ENCODE assay signal across 8 cellular contexts in genomic region chr10:84375011-84375410, GRCh38. TPM values are rescaled to one million over a fixed set of nuclear protein-coding genes. Genes with fewer than 3 reads are reported as not detected.
DNase-seq lines count a peak whose midpoint lies in the region; ATAC-seq and TF ChIP-seq lines count a peak whose summit lies in the region.

No MANE protein-coding gene starts in this region.

- H3K4me2 ChIP-seq in smooth muscle cell = no peak overlapping the region

- H3K27me3 ChIP-seq in smooth muscle cell (ENCODE audit: low read depth) = no peaks in the 10 kb centered on the region
- no peaks in the 10 kb centered on the region for H3K27me3 ChIP-seq in MG63

- H3K4me3 Mint-ChIP-seq in activated T-cell treated with anti-CD3 and anti-CD28 coated beads, Interleukin-2, amount 50 U/mL, for 4 hours = no peak overlapping the region

- CTCF ChIA-PET in HEK293 (lab: Yijun Ruan, JAX) = interaction anchor here (0.6 to 5.7 kb wide), 24 partner anchors 9 to 174 kb away, joined by 3 to 88 read pairs (median 4); no protein-coding TSS in a partner anchor

- H3K4me3 ChIP-seq in HEK293 (ENCODE audit: low read depth, low read length) = no peak overlapping the region
- H3K4me3 ChIP-seq in smooth muscle cell = no peak overlapping the region
- H3K4me3 ChIP-seq in MG63 = no peak overlapping the region

- H3K9me3 ChIP-seq in HEK293 (ENCODE audit: control insufficient read depth, insufficient read depth, low read depth, low read length) (no peaks in the 10 kb centered on the region), smooth muscle cell (replicated peaks; ENCODE audit: low read depth) (no peaks in the 10 kb centered on the region), MG63 (no peaks in the 10 kb centered on the region)

- H2AFZ ChIP-seq in smooth muscle cell (ENCODE audit: low read depth) = no peak overlapping the region

- no peaks in the 10 kb centered on the region for H3F3A ChIP-seq in smooth muscle cell (ENCODE audit: low read depth)

- peaks cover 44% of the 10 kb centered on the region for H3K79me2 ChIP-seq in smooth muscle cell (ENCODE audit: low read depth)

- peak in 1 of 2 donors; percentile 61 for ATAC-seq in activated T-cell treated with anti-CD3 and anti-CD28 coated beads, Interleukin-2, amount 50 U/mL, for 4 hours
- ATAC-seq in left ventricle myocardium superior = peak; percentile 38

- H3K36me3 ChIP-seq in HEK293 (ENCODE audit: control insufficient read depth in 2 of 2, insufficient read depth in 1 of 2, low read length in 2 of 2) = peaks cover 9 to 32% of the 10 kb centered on the region in 2 experiments; a peak in 2 of 3 replicates
- H3K36me3 ChIP-seq in smooth muscle cell (ENCODE audit: low read depth) = peaks cover 7% of the 10 kb centered on the region
- peaks cover 29% of the 10 kb centered on the region for H3K36me3 ChIP-seq in MG63

- peaks cover 41% of the 10 kb centered on the region for H3K4me1 Mint-ChIP-seq in activated T-cell treated with anti-CD3 and anti-CD28 coated beads, Interleukin-2, amount 50 U/mL, for 4 hours (ENCODE audit: low read depth)

- H3K9ac ChIP-seq in smooth muscle cell (ENCODE audit: low read depth) = no peak overlapping the region

- H3K27me3 Mint-ChIP-seq in activated T-cell treated with anti-CD3 and anti-CD28 coated beads, Interleukin-2, amount 50 U/mL, for 4 hours (ENCODE audit: low read depth) = no peaks in the 10 kb centered on the region

- POLR2A ChIA-PET in HEK293 (lab: Yijun Ruan, JAX) = no interaction called here

- H3K36me3 Mint-ChIP-seq in activated T-cell treated with anti-CD3 and anti-CD28 coated beads, Interleukin-2, amount 50 U/mL, for 4 hours (ENCODE audit: insufficient read depth) = peaks cover 26% of the 10 kb centered on the region

- TF ChIP-seq CTCF in HEK293 (tag by site-specific recombination; IDR thresholded peaks at IDR 0.05) (peak; percentile 39; the same call in 1 of the 2 replicates), smooth muscle cell (IDR thresholded peaks at IDR 0.05; ENCODE audit: borderline replicate concordance, insufficient read depth, poor library complexity, severe bottlenecking) (peak; percentile 64)

- DNase-seq in stimulated activated CD8-positive, alpha-beta memory T cell treated with anti-CD3 and anti-CD28 coated beads, Interleukin-12 subunit alpha, Interleukin-12 subunit beta, amount 100 ng/mL, for 1 hour (ENCODE audit: low read depth) = peak; percentile 15
- no peak for DNase-seq in stimulated activated CD8-positive, alpha-beta memory T cell treated with anti-CD3 and anti-CD28 coated beads, Interleukin-4, amount 100 ng/mL, for 48 hours
- peak; percentile 14 for DNase-seq in NCI-H2196 treated with DMSO at 0.1 percent for 48 hours (lab: John Stamatoyannopoulos, UW; ENCODE audit: unreplicated experiment)
- DNase-seq in activated T-cell treated with anti-CD3 and anti-CD28 coated beads, Interleukin-2, amount 50 U/mL, for 4 hours = peak; percentile 20
- no peak for DNase-seq in left ventricle myocardium superior
- no peak for DNase-seq in smooth muscle cell (lab: John Stamatoyannopoulos, UW; ENCODE audit: unreplicated experiment)
- no peak for DNase-seq in MG63

- H4K20me1 ChIP-seq in smooth muscle cell (ENCODE audit: low read depth) = peaks cover 78% of the 10 kb centered on the region

- H3K9me3 Mint-ChIP-seq in activated T-cell treated with anti-CD3 and anti-CD28 coated beads, Interleukin-2, amount 50 U/mL, for 4 hours = no peaks in the 10 kb centered on the region

- intact Hi-C loops in left ventricle myocardium superior (cut with micrococcal nuclease) = loop anchor here (2.0 kb wide), 1 partner anchor 162 kb away; no protein-coding TSS in a partner anchor

- H3K27ac ChIP-seq in HEK293 (ENCODE audit: extremely low read depth, low read depth, low read length) (no peak overlapping the region), smooth muscle cell (ENCODE audit: low read depth) (no peak overlapping the region)

- no peaks in the 10 kb centered on the region for H3K4me1 ChIP-seq in HEK293 (ENCODE audit: control insufficient read depth, insufficient read depth, low read length)
- no peaks in the 10 kb centered on the region for H3K4me1 ChIP-seq in smooth muscle cell (ENCODE audit: low read depth)

TF ChIP-seq in HEK293, 187 proteins besides CTCF, POLR2A, EP300 and RAD21:
- TF ChIP-seq ZNF654 (tag by site-specific recombination; IDR thresholded peaks at IDR 0.05; ENCODE audit: low read depth) (peak; percentile 80), ZEB2 (tag by site-specific recombination; IDR thresholded peaks at IDR 0.05) (0 out of 2 replicates have a peak, but pooled peaks have one; percentile 23), ZNF776 (tag by site-specific recombination; IDR thresholded peaks at IDR 0.05; ENCODE audit: borderline replicate concordance) (no peak), ZNF214 (tag by site-specific recombination; IDR thresholded peaks at IDR 0.05; ENCODE audit: borderline replicate concordance) (no peak), GFI1B (tag by site-specific recombination; IDR thresholded peaks at IDR 0.05) (no peak), ZNF701 (tag by site-specific recombination; IDR thresholded peaks at IDR 0.05) (no peak), ZNF843 (tag by site-specific recombination; IDR thresholded peaks at IDR 0.05) (no peak), ZNF670 (tag by site-specific recombination; IDR thresholded peaks at IDR 0.05; ENCODE audit: low read depth) (no peak), ZFP37 (tag by site-specific recombination; IDR thresholded peaks at IDR 0.05) (no peak)
- TF ChIP-seq, protein P1, sequence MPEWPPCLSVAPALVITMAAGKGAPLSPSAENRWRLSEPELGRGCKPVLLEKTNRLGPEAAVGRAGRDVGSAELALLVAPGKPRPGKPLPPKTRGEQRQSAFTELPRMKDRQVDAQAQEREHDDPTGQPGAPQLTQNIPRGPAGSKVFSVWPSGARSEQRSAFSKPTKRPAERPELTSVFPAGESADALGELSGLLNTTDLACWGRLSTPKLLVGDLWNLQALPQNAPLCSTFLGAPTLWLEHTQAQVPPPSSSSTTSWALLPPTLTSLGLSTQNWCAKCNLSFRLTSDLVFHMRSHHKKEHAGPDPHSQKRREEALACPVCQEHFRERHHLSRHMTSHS (tag by site-specific recombination; IDR thresholded peaks at IDR 0.05) = no peak

RNA-seq across cellular contexts. Expression of gene CCSER2, which starts 46.6 kb away (rescaled TPM):
- total RNA-seq in activated T-cell treated with anti-CD3 and anti-CD28 coated beads, Interleukin-2, amount 50 U/mL, for 4 hours = 10 to 100 TPM; 37.1 to 42.0 (median 40.9) TPM
- 163 TPM for total RNA-seq in left ventricle myocardium superior
- total RNA-seq in smooth muscle cell = 42.1 and 53.8 TPM in 2 replicates
- 32.8 and 46.9 TPM in 2 replicates for polyA plus RNA-seq in smooth muscle cell
- 20.6 and 30.1 TPM in 2 replicates for total RNA-seq in MG63 (2014; rRNA removed; shearing (Covaris generic); ENCODE audit: low replicate concordance)

Comparison
In these comparisons a context has a peak if more than half of its experiments do, and no peak if none do; other contexts are left out.
1. DNase-seq: peak in stimulated activated CD8-positive, alpha-beta memory T cell treated with anti-CD3 and anti-CD28 coated beads, Interleukin-12 subunit alpha, Interleukin-12 subunit beta, amount 100 ng/mL, for 1 hour (single experiment), NCI-H2196 treated with DMSO at 0.1 percent for 48 hours (single experiment) and activated T-cell treated with anti-CD3 and anti-CD28 coated beads, Interleukin-2, amount 50 U/mL, for 4 hours (single experiment); none in stimulated activated CD8-positive, alpha-beta memory T cell treated with anti-CD3 and anti-CD28 coated beads, Interleukin-4, amount 100 ng/mL, for 48 hours (single experiment), left ventricle myocardium superior (single experiment), smooth muscle cell (single experiment) and MG63 (single experiment).